ENCODE assay signal across 16 cellular contexts in genomic region chr6:135686784-135687301, GRCh38.
DNase-seq lines count a peak whose midpoint lies in the region; TF ChIP-seq lines count a peak whose summit lies in the region.
"Had no signal": no experiment of that assay in that cellular context is flagged by ENCODE, and none has a peak within 500 bp of the region (broad histone marks: within the 10 kb centered on the region; RNA-seq: fewer than 3 reads in every experiment).

No MANE protein-coding gene starts in this region.

- peak overlapping the region; percentile 53 to 85 (median 74) for H3K4me2 ChIP-seq in BLaER1 treated with 17β-estradiol and CSF1 and Interleukin-3, amounts not matched to agents 10 nM and 100 nM
- no peak overlapping the region for H3K4me2 ChIP-seq in MM.1S (ENCODE audit: low read depth, low read length)

- no peak overlapping the region for H2AFZ ChIP-seq in MM.1S (ENCODE audit: low read length)

- H3K4me1 Mint-ChIP-seq in activated T-helper 1 cell treated with anti-CD3 and anti-CD28 coated beads, Interleukin-12 subunit alpha, Interleukin-12 subunit beta, Interleukin-2, Interleukin-4 antibody, amounts not matched to agents 30 ng/mL and 10 ng/mL and 1 ng/mL, durations not matched to agents 14 hours and 24 hours and 36 hours (ENCODE audit: low read depth) = peaks cover 34% of the 10 kb centered on the region
- no peaks in the 10 kb centered on the region for H3K4me1 Mint-ChIP-seq in immature natural killer cell
- H3K4me1 Mint-ChIP-seq: CD4-positive, alpha-beta memory T cell had no signal

- intact Hi-C loops in activated T-helper 1 cell treated with anti-CD3 and anti-CD28 coated beads, Interleukin-12 subunit alpha, Interleukin-12 subunit beta, Interleukin-2, Interleukin-4 antibody, amounts not matched to agents 30 ng/mL and 10 ng/mL and 1 ng/mL, durations not matched to agents 14 hours and 24 hours and 36 hours (cut with micrococcal nuclease) = no loop called here

- no peaks in the 10 kb centered on the region for H3K36me3 Mint-ChIP-seq in activated T-helper 1 cell treated with anti-CD3 and anti-CD28 coated beads, Interleukin-12 subunit alpha, Interleukin-12 subunit beta, Interleukin-2, Interleukin-4 antibody, amounts not matched to agents 30 ng/mL and 10 ng/mL and 1 ng/mL, durations not matched to agents 14 hours and 24 hours and 36 hours (ENCODE audit: low read depth)
- no peaks in the 10 kb centered on the region for H3K36me3 Mint-ChIP-seq in immature natural killer cell
- H3K36me3 Mint-ChIP-seq: CD4-positive, alpha-beta memory T cell; memory B cell had no signal

- peaks cover 0 to 12% (median 0%) of the 10 kb centered on the region in 11 experiments; a peak in 4 of 22 replicates for H3K9me3 ChIP-seq in BLaER1 treated with 17β-estradiol and CSF1 and Interleukin-3, amounts not matched to agents 10 nM and 100 nM (replicated peaks in 1 of 11)
- no peaks in the 10 kb centered on the region for H3K9me3 ChIP-seq in muscle layer of duodenum (ENCODE audit: control insufficient read depth in 1 of 2, low read length in 2 of 2)
- no peaks in the 10 kb centered on the region for H3K9me3 ChIP-seq in MM.1S (replicated peaks; ENCODE audit: insufficient read depth, low read length)

- H3K9me2 ChIP-seq in MM.1S (replicated peaks; ENCODE audit: insufficient read depth, low read length) = no peaks in the 10 kb centered on the region

- H3K27ac ChIP-seq in BLaER1 treated with 17β-estradiol and CSF1 and Interleukin-3, amounts not matched to agents 10 nM and 100 nM = peak overlapping the region; percentile 29 to 77 (median 66); a peak in 20 of 22 replicates
- peak overlapping the region; percentile 9 for H3K27ac ChIP-seq in muscle layer of duodenum (ENCODE audit: low read length)
- no peak overlapping the region for H3K27ac ChIP-seq in MM.1S (ENCODE audit: low read length)
- H3K27ac ChIP-seq: brain microvascular endothelial cell had no signal

- no peak overlapping the region for H3K27ac Mint-ChIP-seq in activated T-helper 1 cell treated with anti-CD3 and anti-CD28 coated beads, Interleukin-12 subunit alpha, Interleukin-12 subunit beta, Interleukin-2, Interleukin-4 antibody, amounts not matched to agents 30 ng/mL and 10 ng/mL and 1 ng/mL, durations not matched to agents 14 hours and 24 hours and 36 hours
- H3K27ac Mint-ChIP-seq in immature natural killer cell = peak overlapping the region in 1 of 6 donors; percentile 33
- H3K27ac Mint-ChIP-seq: CD4-positive, alpha-beta memory T cell; memory B cell had no signal

- H3K9ac ChIP-seq in BLaER1 treated with 17β-estradiol and CSF1 and Interleukin-3, amounts not matched to agents 10 nM and 100 nM = peak overlapping the region in 10 of 11 experiments; percentile 3 to 58 (median 36); a peak in 14 of 22 replicates
- H3K9ac ChIP-seq in MM.1S (ENCODE audit: low read length) = no peak overlapping the region

- H3K36me3 ChIP-seq in BLaER1 treated with 17β-estradiol and CSF1 and Interleukin-3, amounts not matched to agents 10 nM and 100 nM = no peaks in the 10 kb centered on the region
- no peaks in the 10 kb centered on the region for H3K36me3 ChIP-seq in muscle layer of duodenum (ENCODE audit: control insufficient read depth in 1 of 2, insufficient read depth in 2 of 2, low read length in 2 of 2)
- no peaks in the 10 kb centered on the region for H3K36me3 ChIP-seq in MM.1S (replicated peaks; ENCODE audit: insufficient read depth, low read length)
- H3K36me3 ChIP-seq: brain microvascular endothelial cell had no signal

- no peak overlapping the region for H3K4me3 Mint-ChIP-seq in activated T-helper 1 cell treated with anti-CD3 and anti-CD28 coated beads, Interleukin-12 subunit alpha, Interleukin-12 subunit beta, Interleukin-2, Interleukin-4 antibody, amounts not matched to agents 30 ng/mL and 10 ng/mL and 1 ng/mL, durations not matched to agents 14 hours and 24 hours and 36 hours
- no peak overlapping the region for H3K4me3 Mint-ChIP-seq in immature natural killer cell
- H3K4me3 Mint-ChIP-seq: CD4-positive, alpha-beta memory T cell; memory B cell had no signal

- peak overlapping the region in 1 of 10 experiments; percentile 25; a peak in 2 of 20 replicates for H3K4me3 ChIP-seq in BLaER1 treated with 17β-estradiol and CSF1 and Interleukin-3, amounts not matched to agents 10 nM and 100 nM
- H3K4me3 ChIP-seq in epithelial cell of esophagus (ENCODE audit: low read length) (no peak overlapping the region), muscle layer of duodenum (ENCODE audit: low read depth in 1 of 2, low read length in 2 of 2) (no peak overlapping the region), MM.1S (ENCODE audit: low read length) (no peak overlapping the region)

- H3K79me2 ChIP-seq in MM.1S (ENCODE audit: low read length) = no peaks in the 10 kb centered on the region

- no peak for TF ChIP-seq CTCF in epithelial cell of esophagus (IDR thresholded peaks at IDR 0.05; ENCODE audit: insufficient read depth, low read depth, low read length, missing control alignments)
- no peak for TF ChIP-seq CTCF in MM.1S (IDR thresholded peaks at IDR 0.05; ENCODE audit: low read length)

- H4K20me1 ChIP-seq in BLaER1 treated with 17β-estradiol and CSF1 and Interleukin-3, amounts not matched to agents 10 nM and 100 nM = no peaks in the 10 kb centered on the region
- no peaks in the 10 kb centered on the region for H4K20me1 ChIP-seq in MM.1S (ENCODE audit: insufficient read depth, low read length)

- H3F3A ChIP-seq in MM.1S (ENCODE audit: insufficient read depth, low read length) = no peaks in the 10 kb centered on the region

- H3K27me3 ChIP-seq in BLaER1 treated with 17β-estradiol and CSF1 and Interleukin-3, amounts not matched to agents 10 nM and 100 nM = no peaks in the 10 kb centered on the region
- H3K27me3 ChIP-seq in muscle layer of duodenum (ENCODE audit: low read depth, low read length) (no peaks in the 10 kb centered on the region), MM.1S (replicated peaks; ENCODE audit: insufficient read depth, low read length) (no peaks in the 10 kb centered on the region)
- H3K27me3 ChIP-seq: brain microvascular endothelial cell had no signal

- peaks cover 11% of the 10 kb centered on the region for H3K9me3 Mint-ChIP-seq in activated T-helper 1 cell treated with anti-CD3 and anti-CD28 coated beads, Interleukin-12 subunit alpha, Interleukin-12 subunit beta, Interleukin-2, Interleukin-4 antibody, amounts not matched to agents 30 ng/mL and 10 ng/mL and 1 ng/mL, durations not matched to agents 14 hours and 24 hours and 36 hours
- H3K9me3 Mint-ChIP-seq in immature natural killer cell = peaks cover 0 to 1% (median 0%) of the 10 kb centered on the region in 6 donors
- H3K9me3 Mint-ChIP-seq: CD4-positive, alpha-beta memory T cell; memory B cell had no signal

- H3K27me3 Mint-ChIP-seq in activated T-helper 1 cell treated with anti-CD3 and anti-CD28 coated beads, Interleukin-12 subunit alpha, Interleukin-12 subunit beta, Interleukin-2, Interleukin-4 antibody, amounts not matched to agents 30 ng/mL and 10 ng/mL and 1 ng/mL, durations not matched to agents 14 hours and 24 hours and 36 hours (ENCODE audit: insufficient read depth) = peaks cover 4% of the 10 kb centered on the region
- peaks cover 0 to 4% (median 2%) of the 10 kb centered on the region in 3 donors for H3K27me3 Mint-ChIP-seq in immature natural killer cell (ENCODE audit: low read depth in 3 of 3)

- peak; percentile 86 for DNase-seq in MV-4-11 (lab: John Stamatoyannopoulos, UW)
- DNase-seq in epithelial cell of esophagus (ENCODE audit: low read depth) = peak; percentile 80
- no peak for DNase-seq in MM.1S
- DNase-seq in activated T-helper 1 cell treated with anti-CD3 and anti-CD28 coated beads, Interleukin-12 subunit alpha, Interleukin-12 subunit beta, Interleukin-2, Interleukin-4 antibody, amounts not matched to agents 30 ng/mL and 10 ng/mL and 1 ng/mL, durations not matched to agents 14 hours and 24 hours and 36 hours (ENCODE audit: low spot score) = no peak
- DNase-seq in activated gamma-delta T cell treated with Interleukin-2 at 50 U/mL for 16 hours = no peak
- DNase-seq in immature natural killer cell = no peak
- DNase-seq: activated CD4-positive, CD25-positive, alpha-beta regulatory T cell; activated T-cell treated with anti-CD3 and anti-CD28 coated beads, Interleukin-2, amount 50 U/mL, for 1 hour; brain microvascular endothelial cell; CD4-positive, alpha-beta memory T cell; GOT3; retina; trophoblast cell had no signal

- H3K4me1 ChIP-seq in BLaER1 treated with 17β-estradiol and CSF1 and Interleukin-3, amounts not matched to agents 10 nM and 100 nM = peaks cover 18 to 54% (median 32%) of the 10 kb centered on the region in 10 experiments
- no peaks in the 10 kb centered on the region for H3K4me1 ChIP-seq in muscle layer of duodenum (ENCODE audit: control insufficient read depth in 1 of 2, insufficient read depth in 2 of 2, low read length in 2 of 2)
- no peaks in the 10 kb centered on the region for H3K4me1 ChIP-seq in MM.1S (ENCODE audit: low read length)

Comparison
In these comparisons a context has a peak if more than half of its experiments do, and no peak if none do; other contexts are left out.
1. DNase-seq: peak in MV-4-11 (single experiment) and epithelial cell of esophagus (single experiment); none in MM.1S (single experiment), activated T-helper 1 cell treated with anti-CD3 and anti-CD28 coated beads, Interleukin-12 subunit alpha, Interleukin-12 subunit beta, Interleukin-2, Interleukin-4 antibody, amounts not matched to agents 30 ng/mL and 10 ng/mL and 1 ng/mL, durations not matched to agents 14 hours and 24 hours and 36 hours (single experiment), activated gamma-delta T cell treated with Interleukin-2 at 50 U/mL for 16 hours (single experiment) and immature natural killer cell (0 of 3).